Comparison of ENCODE assay signal across 18 cellular contexts in genomic region chr4:109966891-109967481, GRCh38. TPM values are rescaled to one million over a fixed set of nuclear protein-coding genes. Genes with fewer than 3 reads are reported as not detected.
DNase-seq lines count a peak whose midpoint lies in the region; ATAC-seq, FAIRE-seq and TF ChIP-seq lines count a peak whose summit lies in the region.
"Had no signal": no experiment of that assay in that cellular context is flagged by ENCODE, and none has a peak within 500 bp of the region (broad histone marks: within the 10 kb centered on the region; RNA-seq: fewer than 3 reads in every experiment).

No MANE protein-coding gene starts in this region.

- no peak for FAIRE-seq in GM12892 (lab: Jason Lieb, UNC)
- FAIRE-seq: A549 had no signal

- H2AFZ ChIP-seq in smooth muscle cell (ENCODE audit: low read depth), result no peak overlapping the region
- H2AFZ ChIP-seq: GM23248 had no signal

- H3K4me1 ChIP-seq in RWPE2 (ENCODE audit: insufficient read depth, poor library complexity, severe bottlenecking) (peaks cover 22% of the 10 kb centered on the region), smooth muscle cell (ENCODE audit: low read depth) (no peaks in the 10 kb centered on the region), upper lobe of left lung (peaks cover 0 to 7% (median 0%) of the 10 kb centered on the region in 4 donors)
- H3K4me1 ChIP-seq: A549 had no signal

- no peaks in the 10 kb centered on the region for H3K79me2 ChIP-seq in smooth muscle cell (ENCODE audit: low read depth)

- no peak for TF ChIP-seq EP300 in upper lobe of left lung (IDR thresholded peaks at IDR 0.05)

- no peak overlapping the region for H3K9ac ChIP-seq in smooth muscle cell (ENCODE audit: low read depth)
- H3K9ac ChIP-seq: BLaER1 treated with 17β-estradiol and CSF1 and Interleukin-3, amounts not matched to agents 10 nM and 100 nM; GM23248 had no signal

- no peak overlapping the region for H3K4me2 ChIP-seq in smooth muscle cell
- H3K4me2 ChIP-seq: A549; BLaER1 treated with 17β-estradiol and CSF1 and Interleukin-3, amounts not matched to agents 10 nM and 100 nM had no signal

- H3F3A ChIP-seq in smooth muscle cell (ENCODE audit: low read depth), result no peaks in the 10 kb centered on the region

- TF ChIP-seq CTCF in RWPE2 (IDR thresholded peaks at IDR 0.05; ENCODE audit: poor library complexity, severe bottlenecking) (no peak), smooth muscle cell (IDR thresholded peaks at IDR 0.05; ENCODE audit: borderline replicate concordance, insufficient read depth, poor library complexity, severe bottlenecking) (no peak), upper lobe of left lung (IDR thresholded peaks at IDR 0.05) (no peak)

- no peak overlapping the region for H3K4me3 ChIP-seq in RWPE2 (ENCODE audit: severe bottlenecking)
- no peak overlapping the region for H3K4me3 ChIP-seq in smooth muscle cell
- no peak overlapping the region for H3K4me3 ChIP-seq in upper lobe of left lung
- H3K4me3 ChIP-seq: A549; BLaER1 treated with 17β-estradiol and CSF1 and Interleukin-3, amounts not matched to agents 10 nM and 100 nM; GM23248 had no signal

- H3K27ac ChIP-seq in RWPE2 (ENCODE audit: poor library complexity, severe bottlenecking), result peak overlapping the region; percentile 66
- peak overlapping the region; percentile 80 for H3K27ac ChIP-seq in epithelial cell of prostate
- H3K27ac ChIP-seq in smooth muscle cell (ENCODE audit: low read depth), result peak overlapping the region; percentile 86
- no peak overlapping the region for H3K27ac ChIP-seq in upper lobe of left lung
- H3K27ac ChIP-seq: A549; BLaER1 treated with 17β-estradiol and CSF1 and Interleukin-3, amounts not matched to agents 10 nM and 100 nM; GM23248 had no signal

- TF ChIP-seq POLR2A in GM12892 (IDR thresholded peaks at IDR 0.05; ENCODE audit: low read depth, low read length), result no peak
- no peak for TF ChIP-seq POLR2A in upper lobe of left lung (IDR thresholded peaks at IDR 0.05)

- H3K9me3 ChIP-seq in RWPE2 (ENCODE audit: severe bottlenecking), result no peaks in the 10 kb centered on the region
- no peaks in the 10 kb centered on the region for H3K9me3 ChIP-seq in smooth muscle cell (replicated peaks; ENCODE audit: low read depth)
- H3K9me3 ChIP-seq in upper lobe of left lung, result no peaks in the 10 kb centered on the region
- H3K9me3 ChIP-seq: A549; BLaER1 treated with 17β-estradiol and CSF1 and Interleukin-3, amounts not matched to agents 10 nM and 100 nM had no signal

- ATAC-seq in RWPE2 (ENCODE audit: low read depth) (no peak), upper lobe of left lung (ENCODE audit: low FRiP score in 2 of 2) (no peak)
- ATAC-seq: A549 had no signal

- no peaks in the 10 kb centered on the region for H3K27me3 ChIP-seq in RWPE2 (ENCODE audit: insufficient read depth, poor library complexity, severe bottlenecking)
- H3K27me3 ChIP-seq in smooth muscle cell (ENCODE audit: low read depth), result no peaks in the 10 kb centered on the region
- H3K27me3 ChIP-seq in upper lobe of left lung, result no peaks in the 10 kb centered on the region
- H3K27me3 ChIP-seq: BLaER1 treated with 17β-estradiol and CSF1 and Interleukin-3, amounts not matched to agents 10 nM and 100 nM had no signal

- H4K20me1 ChIP-seq in smooth muscle cell (ENCODE audit: low read depth), result no peaks in the 10 kb centered on the region
- H4K20me1 ChIP-seq: BLaER1 treated with 17β-estradiol and CSF1 and Interleukin-3, amounts not matched to agents 10 nM and 100 nM had no signal

- WGBS in smooth muscle cell (ENCODE audit: low lambda C conversion rate), result 90% methylated on average over 2 of the region's 2 CpGs
- WGBS in upper lobe of left lung, 2 donors, result 58 to 64% methylated on average over 2 of the region's 2 CpGs

- peak; percentile 34 for DNase-seq in HT-29 (ENCODE audit: low spot score)
- DNase-seq in RWPE2 (ENCODE audit: low spot score), result no peak
- DNase-seq in epithelial cell of prostate (ENCODE audit: low read depth, low spot score), result no peak
- no peak for DNase-seq in smooth muscle cell (lab: John Stamatoyannopoulos, UW; ENCODE audit: unreplicated experiment)
- DNase-seq in GM12892 (ENCODE audit: insufficient read length), result no peak
- no peak for DNase-seq in NCI-H187 (lab: John Stamatoyannopoulos, UW)
- DNase-seq in upper lobe of left lung, result no peak
- DNase-seq: CD8-positive, alpha-beta memory T cell; DMS79 treated with DMSO at 0.1 percent for 48 hours; HCEC 1CT; NCI-H1092; NCI-H146; NCI-H510A treated with DMSO at 0.1 percent for 48 hours; SHP77 had no signal

- H3K36me3 ChIP-seq in RWPE2 (ENCODE audit: low read depth), result no peaks in the 10 kb centered on the region
- H3K36me3 ChIP-seq in smooth muscle cell (ENCODE audit: low read depth), result no peaks in the 10 kb centered on the region
- H3K36me3 ChIP-seq in upper lobe of left lung, result no peaks in the 10 kb centered on the region
- H3K36me3 ChIP-seq: BLaER1 treated with 17β-estradiol and CSF1 and Interleukin-3, amounts not matched to agents 10 nM and 100 nM had no signal

RNA-seq across cellular contexts. Expression of gene EGF, which starts 54.3 kb away (rescaled TPM):
- total RNA-seq in HT-29 (2014; rRNA removed; shearing (Covaris generic)), result 0.68 and 1.0 TPM in 2 replicates
- total RNA-seq in smooth muscle cell (9.5 and 15.2 TPM in 2 replicates), upper lobe of left lung (10 to 100 TPM in 1 of 6 donors, 1 to 10 TPM in 5; 1.5 to 10.1 (median 5.3) TPM)
- polyA plus RNA-seq in smooth muscle cell, result 0.72 and 2.0 TPM in 2 replicates
- polyA plus RNA-seq in GM12892 (2012; ENCODE audit: missing spikeins), result not detected
- total RNA-seq: CD8-positive, alpha-beta memory T cell; G401 had no signal
- polyA plus RNA-seq: CD8-positive, alpha-beta memory T cell; GM23248 had no signal

Comparison
In these comparisons a context has a peak if more than half of its experiments do, and no peak if none do; other contexts are left out.
1. H3K27ac ChIP-seq: peak in RWPE2 (single experiment), epithelial cell of prostate (single experiment) and smooth muscle cell (single experiment); none in upper lobe of left lung (0 of 4).